14 cellular contexts compared by ENCODE assay signal in genomic region chr1:77316006-77316405, GRCh38. TPM values are rescaled to one million over a fixed set of nuclear protein-coding genes. Genes with fewer than 3 reads are reported as not detected.
DNase-seq lines count a peak whose midpoint lies in the region; ATAC-seq and TF ChIP-seq lines count a peak whose summit lies in the region.
"Had no signal": no experiment of that assay in that cellular context is flagged by ENCODE, and none has a peak within 500 bp of the region (broad histone marks: within the 10 kb centered on the region; RNA-seq: fewer than 3 reads in every experiment).

No MANE protein-coding gene starts in this region.

- ATAC-seq in GM18498 (IDR thresholded peaks at IDR 0.05; ENCODE audit: unreplicated experiment): no peak
- no peak for ATAC-seq in GM21528 (IDR thresholded peaks at IDR 0.05; ENCODE audit: low FRiP score, unreplicated experiment)
- ATAC-seq in GM18873 (IDR thresholded peaks at IDR 0.05; ENCODE audit: low FRiP score, unreplicated experiment): no peak

- H3K9me3 ChIP-seq in mesenchymal stem cell (ENCODE audit: control insufficient read depth, low read length): no peaks in the 10 kb centered on the region
- H3K9me3 ChIP-seq in tibial nerve: no peaks in the 10 kb centered on the region

- no peak for TF ChIP-seq CTCF in AG10803 (conservative IDR thresholded peaks at IDR 0.05; ENCODE audit: low read length)
- TF ChIP-seq CTCF in tibial nerve (IDR thresholded peaks at IDR 0.05): no peak

- H3K36me3 ChIP-seq in mesenchymal stem cell (ENCODE audit: control insufficient read depth in 1 of 2, insufficient read depth in 2 of 2, low read depth in 1 of 2, low read length in 2 of 2) (peaks cover 0 to 4% of the 10 kb centered on the region in 2 experiments), tibial nerve (no peaks in the 10 kb centered on the region)

- H2BK5ac ChIP-seq in mesenchymal stem cell (ENCODE audit: low read depth, low read length, poor library complexity, severe bottlenecking): no peak overlapping the region

- H3K27me3 ChIP-seq in mesenchymal stem cell (ENCODE audit: control insufficient read depth in 1 of 2, insufficient read depth in 1 of 2, low read length in 2 of 2) (no peaks in the 10 kb centered on the region), tibial nerve (no peaks in the 10 kb centered on the region)

- no peak for TF ChIP-seq POLR2A in tibial nerve (IDR thresholded peaks at IDR 0.05)

- no peak overlapping the region for H3K4ac ChIP-seq in mesenchymal stem cell (ENCODE audit: low read depth in 1 of 2, low read length in 2 of 2)

- H3K27ac ChIP-seq in epithelial cell of prostate: peak overlapping the region; percentile 20
- H3K27ac ChIP-seq in mesenchymal stem cell (ENCODE audit: low read length, poor library complexity, severe bottlenecking): peak overlapping the region; percentile 52
- H3K27ac ChIP-seq in tibial nerve: no peak overlapping the region

- H2AFZ ChIP-seq in mesenchymal stem cell (ENCODE audit: low read depth, low read length): no peak overlapping the region

- no peak overlapping the region for H3K23ac ChIP-seq in mesenchymal stem cell (ENCODE audit: low read length in 2 of 2)

- no peak overlapping the region for H2AK5ac ChIP-seq in mesenchymal stem cell (ENCODE audit: low read length, severe bottlenecking)

- peak overlapping the region in 1 of 2 experiments; percentile 60 for H3K18ac ChIP-seq in mesenchymal stem cell (ENCODE audit: low read depth in 1 of 2, low read length in 2 of 2)

- H4K8ac ChIP-seq in mesenchymal stem cell (ENCODE audit: low read length): no peak overlapping the region

- no peak overlapping the region for H2BK120ac ChIP-seq in mesenchymal stem cell (ENCODE audit: low read depth, low read length)

- peaks cover 15% of the 10 kb centered on the region for H3K79me1 ChIP-seq in mesenchymal stem cell (replicated peaks; ENCODE audit: low read length, poor library complexity, severe bottlenecking)

- DNase-seq in AG10803 (ENCODE audit: low read depth): peak; percentile 78
- peak; percentile 60 for DNase-seq in LHCN-M2 (ENCODE audit: low read depth)
- DNase-seq in epithelial cell of prostate (ENCODE audit: low read depth, low spot score): peak; percentile 16
- DNase-seq in mesenchymal stem cell: peak; percentile 56
- DNase-seq in tibial nerve (ENCODE audit: low spot score in 2 of 2): no peak
- DNase-seq: activated CD4-positive, alpha-beta T cell treated with anti-CD3 and anti-CD28 coated beads for 48 hours; activated CD8-positive, alpha-beta memory T cell treated with anti-CD3 and anti-CD28 coated beads, Interleukin-2, amount 50 U/mL, for 48 hours; Karpas-422; NCI-H1694; NCI-H446 treated with DMSO at 0.1 percent for 48 hours; occipital lobe had no signal

- no peak overlapping the region for H4K91ac ChIP-seq in mesenchymal stem cell (ENCODE audit: low read length)

- H3K4me1 ChIP-seq in mesenchymal stem cell (ENCODE audit: control insufficient read depth, insufficient read depth, low read depth, low read length): peaks cover 3% of the 10 kb centered on the region
- H3K4me1 ChIP-seq in tibial nerve: no peaks in the 10 kb centered on the region

- H2BK12ac ChIP-seq in mesenchymal stem cell (ENCODE audit: low read length in 2 of 2): no peak overlapping the region

- H3K14ac ChIP-seq in mesenchymal stem cell (ENCODE audit: low read length in 2 of 2): no peak overlapping the region

- H3K4me3 ChIP-seq in AG10803 (ENCODE audit: low read length): no peak overlapping the region
- H3K4me3 ChIP-seq in mesenchymal stem cell (ENCODE audit: insufficient read depth in 1 of 2, low read depth in 1 of 2, low read length in 2 of 2): no peak overlapping the region
- no peak overlapping the region for H3K4me3 ChIP-seq in tibial nerve

- H3K4me2 ChIP-seq in mesenchymal stem cell (ENCODE audit: low read length, poor library complexity, severe bottlenecking): no peak overlapping the region

- no peak for TF ChIP-seq EP300 in tibial nerve (IDR thresholded peaks at IDR 0.05)

- WGBS in mesenchymal stem cell: no CpG with 5 or more reads among the region's 1 CpG
- 58 to 65% methylated on average over 1 of the region's 1 CpG for WGBS in tibial nerve, 2 donors

- H3K9ac ChIP-seq in mesenchymal stem cell (ENCODE audit: low read length): no peak overlapping the region

- no peak overlapping the region for H2BK15ac ChIP-seq in mesenchymal stem cell (ENCODE audit: low read depth, poor library complexity, severe bottlenecking)

RNA-seq across cellular contexts. Expression of gene AK5, which starts 34.2 kb away (rescaled TPM):
- total RNA-seq in LHCN-M2 (2014; rRNA removed): 426 and 430 TPM in 2 replicates
- 242 TPM for polyA plus RNA-seq in LHCN-M2 (2012)
- 48.1 TPM for polyA plus RNA-seq in mesenchymal stem cell (2013, experiment 1 of 2)
- 45.6 TPM for polyA plus RNA-seq in mesenchymal stem cell (2013, experiment 2 of 2)
- 10 to 100 TPM; 16.7 to 21.3 (median 20.0) TPM for total RNA-seq in tibial nerve

Comparison
In these comparisons a context has a peak if more than half of its experiments do, and no peak if none do; other contexts are left out.
1. DNase-seq: peak in AG10803 (single experiment), LHCN-M2 (single experiment), epithelial cell of prostate (single experiment) and mesenchymal stem cell (single experiment); none in tibial nerve (0 of 2).
2. H3K27ac ChIP-seq: peak in epithelial cell of prostate (single experiment) and mesenchymal stem cell (single experiment); none in tibial nerve (0 of 4).
3. RNA of gene AK5, which starts 34.2 kb away (total RNA-seq): 426 to 430 TPM in LHCN-M2; 16.7 to 21.3 TPM in tibial nerve; every median in the first group is over 10 times any median in the second.